21 cellular contexts compared by ENCODE assay signal in the genomic region with DNA sequence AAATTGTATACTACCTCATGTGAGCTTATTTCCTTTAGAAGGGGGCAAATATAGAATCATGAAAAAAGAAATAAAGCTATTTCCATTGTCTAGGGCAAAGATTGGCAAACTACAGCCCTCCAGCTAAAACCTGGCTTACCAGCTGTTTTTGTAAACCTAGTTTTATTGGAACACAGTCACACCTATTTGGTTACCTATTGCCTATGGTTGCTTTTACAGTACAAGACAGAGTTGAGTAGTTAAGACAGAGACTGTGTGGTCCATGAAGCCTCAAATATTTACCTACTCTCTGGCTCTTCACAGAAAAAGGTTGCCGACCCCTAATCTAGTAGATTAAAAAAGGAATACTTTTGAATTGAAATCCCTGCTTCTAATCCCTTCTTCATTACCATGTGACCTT.
DNase-seq lines count a peak whose midpoint lies in the region; ATAC-seq and TF ChIP-seq lines count a peak whose summit lies in the region.
"Had no signal": no experiment of that assay in that cellular context is flagged by ENCODE, and none has a peak within 500 bp of the region (broad histone marks: within the 10 kb centered on the region; RNA-seq: fewer than 3 reads in every experiment).

No MANE protein-coding gene starts in this region.

- intact Hi-C loops in mucosa of descending colon (cut with DNase I, micrococcal nuclease) (no loop called here), lower leg skin (cut with DNase I; ENCODE audit: low total_unique reads) (no loop called here)

- WGBS in lower leg skin, 2 donors: 92 to 95% methylated on average over 1 of the region's 1 CpG

- H3K9me3 Mint-ChIP-seq in activated T-cell treated with anti-CD3 and anti-CD28 coated beads, Interleukin-2, amount 50 U/mL, for 24 hours: peaks cover 11% of the 10 kb centered on the region
- H3K9me3 Mint-ChIP-seq: HFFc6 had no signal

- H3K36me3 ChIP-seq in OCI-LY1 (ENCODE audit: insufficient read depth, low read length) (no peaks in the 10 kb centered on the region), mucosa of descending colon (ENCODE audit: low read depth) (no peaks in the 10 kb centered on the region)
- H3K36me3 ChIP-seq: BLaER1 treated with 17β-estradiol and CSF1 and Interleukin-3, amounts not matched to agents 10 nM and 100 nM; HAP-1 had no signal

- no peak overlapping the region for H3K4me3 Mint-ChIP-seq in activated T-cell treated with anti-CD3 and anti-CD28 coated beads, Interleukin-2, amount 50 U/mL, for 24 hours
- H3K4me3 Mint-ChIP-seq: CD4-positive, alpha-beta T cell; HFFc6 had no signal

- ATAC-seq in mucosa of descending colon: peak; percentile 63
- no peak for ATAC-seq in GM19324 (IDR thresholded peaks at IDR 0.05; ENCODE audit: low FRiP score, unreplicated experiment)
- ATAC-seq: A549, Panc1 had no signal

- no peaks in the 10 kb centered on the region for H4K20me1 ChIP-seq in OCI-LY1 (ENCODE audit: insufficient read depth, low read length)
- H4K20me1 ChIP-seq: BLaER1 treated with 17β-estradiol and CSF1 and Interleukin-3, amounts not matched to agents 10 nM and 100 nM had no signal

- no peak overlapping the region for H3K9ac ChIP-seq in OCI-LY1 (ENCODE audit: low read length)
- H3K9ac ChIP-seq: BLaER1 treated with 17β-estradiol and CSF1 and Interleukin-3, amounts not matched to agents 10 nM and 100 nM had no signal

- peak overlapping the region; percentile 58 for H3K27ac Mint-ChIP-seq in activated T-cell treated with anti-CD3 and anti-CD28 coated beads, Interleukin-2, amount 50 U/mL, for 24 hours
- H3K27ac Mint-ChIP-seq: CD4-positive, alpha-beta T cell; HFFc6 had no signal

- TF ChIP-seq CTCF in OCI-LY1 (IDR thresholded peaks at IDR 0.05; ENCODE audit: low read length) (no peak), mucosa of descending colon (IDR thresholded peaks at IDR 0.05) (no peak), lower leg skin (IDR thresholded peaks at IDR 0.05) (no peak)

- H3K9me2 ChIP-seq in OCI-LY1 (ENCODE audit: low read depth, low read length): no peaks in the 10 kb centered on the region

- no peaks in the 10 kb centered on the region for H3K36me3 Mint-ChIP-seq in activated T-cell treated with anti-CD3 and anti-CD28 coated beads, Interleukin-2, amount 50 U/mL, for 24 hours (ENCODE audit: low read depth)

- H3K27me3 Mint-ChIP-seq in activated T-cell treated with anti-CD3 and anti-CD28 coated beads, Interleukin-2, amount 50 U/mL, for 24 hours: no peaks in the 10 kb centered on the region
- H3K27me3 Mint-ChIP-seq: CD4-positive, alpha-beta T cell had no signal

- H3K9me3 ChIP-seq in OCI-LY1 (ENCODE audit: low read length) (peaks cover 14% of the 10 kb centered on the region), mucosa of descending colon (no peaks in the 10 kb centered on the region)
- H3K9me3 ChIP-seq: A549 had no signal

- H2AFZ ChIP-seq in OCI-LY1 (ENCODE audit: low read length): peak overlapping the region; percentile 50

- H3K4me1 ChIP-seq in OCI-LY1 (ENCODE audit: insufficient read depth, low read length, severe bottlenecking) (peaks cover 27% of the 10 kb centered on the region), mucosa of descending colon (ENCODE audit: low read depth) (peaks cover 10% of the 10 kb centered on the region)
- H3K4me1 ChIP-seq: A549, HAP-1 had no signal

- TF ChIP-seq POLR2A in lower leg skin (IDR thresholded peaks at IDR 0.05): no peak

- H3K27ac ChIP-seq in OCI-LY1 (ENCODE audit: low read depth, low read length, poor library complexity, severe bottlenecking): no peak overlapping the region
- H3K27ac ChIP-seq: A549; BLaER1 treated with 17β-estradiol and CSF1 and Interleukin-3, amounts not matched to agents 10 nM and 100 nM; RWPE1 had no signal

- peaks cover 36% of the 10 kb centered on the region for H3K4me1 Mint-ChIP-seq in activated T-cell treated with anti-CD3 and anti-CD28 coated beads, Interleukin-2, amount 50 U/mL, for 24 hours (ENCODE audit: low read depth)

- H3K4me3 ChIP-seq in OCI-LY1 (ENCODE audit: low read depth, low read length, poor library complexity, severe bottlenecking) (no peak overlapping the region), mucosa of descending colon (no peak overlapping the region), lower leg skin (ENCODE audit: low read depth, poor library complexity, severe bottlenecking) (no peak overlapping the region)
- H3K4me3 ChIP-seq: A549; BLaER1 treated with 17β-estradiol and CSF1 and Interleukin-3, amounts not matched to agents 10 nM and 100 nM; HAP-1 had no signal

- no peak overlapping the region for H3K4me2 ChIP-seq in OCI-LY1 (ENCODE audit: low read length)
- H3K4me2 ChIP-seq: A549; BLaER1 treated with 17β-estradiol and CSF1 and Interleukin-3, amounts not matched to agents 10 nM and 100 nM had no signal

- H3K27me3 ChIP-seq in OCI-LY1 (ENCODE audit: insufficient read depth, low read length): no peaks in the 10 kb centered on the region
- H3K27me3 ChIP-seq: BLaER1 treated with 17β-estradiol and CSF1 and Interleukin-3, amounts not matched to agents 10 nM and 100 nM had no signal

- no peaks in the 10 kb centered on the region for H3F3A ChIP-seq in OCI-LY1 (ENCODE audit: insufficient read depth, low read length)

- H3K79me2 ChIP-seq in OCI-LY1 (ENCODE audit: insufficient read depth, low read length): no peaks in the 10 kb centered on the region

- DNase-seq in activated T-cell treated with anti-CD3 and anti-CD28 coated beads, Interleukin-2, amount 50 U/mL, for 24 hours: no peak
- DNase-seq in activated T-cell treated with anti-CD3 and anti-CD28 coated beads, Interleukin-2, amount 50 U/mL, for 48 hours: no peak
- DNase-seq in mucosa of descending colon (no peak), lower leg skin (ENCODE audit: low spot score in 2 of 2) (no peak), germinal center (ENCODE audit: low spot score) (no peak)
- DNase-seq: AML-193; CD4-positive, alpha-beta T cell; GOT3; KG1; MM.1S; NCI-H2029; NCI-H526 treated with DMSO at 0.1 percent for 48 hours; SHP77 had no signal
